In the genomic region with DNA sequence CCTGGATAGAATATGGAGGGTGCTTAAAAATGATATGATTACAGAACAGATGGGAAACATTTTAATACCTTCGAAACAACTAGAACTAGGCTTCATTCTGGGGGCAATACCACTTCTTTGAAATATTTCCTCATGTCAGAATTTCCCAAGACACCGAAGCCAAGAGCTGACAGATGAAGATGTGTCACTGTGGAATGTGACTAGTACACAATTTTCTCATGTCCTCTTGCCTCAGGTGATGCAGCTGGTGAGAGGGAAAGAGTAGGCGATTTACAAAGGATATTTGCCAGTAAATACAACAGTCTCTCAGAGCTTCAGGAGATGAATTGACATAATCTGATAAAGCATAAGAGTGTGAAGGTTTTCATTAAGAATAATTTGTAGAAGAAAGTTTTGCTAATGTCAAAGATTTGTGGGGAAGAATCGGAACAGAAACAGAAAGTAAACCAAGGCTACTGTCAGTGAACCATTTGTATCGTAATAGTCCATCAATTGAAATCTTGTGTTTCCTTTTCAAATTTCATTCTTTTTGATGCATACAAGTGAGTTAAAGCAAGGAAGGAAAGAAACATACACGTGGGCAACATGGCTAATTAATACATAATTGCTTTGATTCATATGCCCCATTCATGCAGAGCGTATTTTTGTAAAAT, we compare ENCODE assay signal across 1 cellular context.
TF ChIP-seq lines count a peak whose summit lies in the region.

No MANE protein-coding gene starts in this region.

TF ChIP-seq in GM12878, 131 proteins besides CTCF, POLR2A, EP300 and RAD21 (continued from another document):
- TF ChIP-seq BACH1 (IDR thresholded peaks at IDR 0.05; ENCODE audit: borderline replicate concordance) (no peak), GATAD2B (conservative IDR thresholded peaks at IDR 0.05; ENCODE audit: low read depth) (no peak), SMAD5 (IDR thresholded peaks at IDR 0.05; ENCODE audit: low read depth) (no peak), SRF (IDR thresholded peaks at IDR 0.05; ENCODE audit: low read depth in 2 of 2, low read length in 2 of 2) (no peak), NFIC (IDR thresholded peaks at IDR 0.05; ENCODE audit: low read depth, low read length) (no peak)
- TF ChIP-seq, protein P1, sequence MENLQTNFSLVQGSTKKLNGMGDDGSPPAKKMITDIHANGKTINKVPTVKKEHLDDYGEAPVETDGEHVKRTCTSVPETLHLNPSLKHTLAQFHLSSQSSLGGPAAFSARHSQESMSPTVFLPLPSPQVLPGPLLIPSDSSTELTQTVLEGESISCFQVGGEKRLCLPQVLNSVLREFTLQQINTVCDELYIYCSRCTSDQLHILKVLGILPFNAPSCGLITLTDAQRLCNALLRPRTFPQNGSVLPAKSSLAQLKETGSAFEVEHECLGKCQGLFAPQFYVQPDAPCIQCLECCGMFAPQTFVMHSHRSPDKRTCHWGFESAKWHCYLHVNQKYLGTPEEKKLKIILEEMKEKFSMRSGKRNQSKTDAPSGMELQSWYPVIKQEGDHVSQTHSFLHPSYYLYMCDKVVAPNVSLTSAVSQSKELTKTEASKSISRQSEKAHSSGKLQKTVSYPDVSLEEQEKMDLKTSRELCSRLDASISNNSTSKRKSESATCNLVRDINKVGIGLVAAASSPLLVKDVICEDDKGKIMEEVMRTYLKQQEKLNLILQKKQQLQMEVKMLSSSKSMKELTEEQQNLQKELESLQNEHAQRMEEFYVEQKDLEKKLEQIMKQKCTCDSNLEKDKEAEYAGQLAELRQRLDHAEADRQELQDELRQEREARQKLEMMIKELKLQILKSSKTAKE (IDR thresholded peaks at IDR 0.05; ENCODE audit: low read depth, poor library complexity, severe bottlenecking) = no peak
